In genomic region chr18:75218064-75218463, GRCh38 we compare ENCODE assay signal across 13 cellular contexts. TPM values are rescaled to one million over a fixed set of nuclear protein-coding genes. Genes with fewer than 3 reads are reported as not detected.
DNase-seq lines count a peak whose midpoint lies in the region; ATAC-seq and TF ChIP-seq lines count a peak whose summit lies in the region.
"Had no signal": no experiment of that assay in that cellular context is flagged by ENCODE, and none has a peak within 500 bp of the region (broad histone marks: within the 10 kb centered on the region; RNA-seq: fewer than 3 reads in every experiment).

No MANE protein-coding gene starts in this region.

- H3K27me3 ChIP-seq in heart left ventricle (no peaks in the 10 kb centered on the region), mucosa of rectum (ENCODE audit: control insufficient read depth in 2 of 2, insufficient read depth in 2 of 2, low read length in 2 of 2) (no peaks in the 10 kb centered on the region), tibial nerve (no peaks in the 10 kb centered on the region), ascending aorta (no peaks in the 10 kb centered on the region)

- ATAC-seq in heart left ventricle (no peak), left cardiac atrium (no peak)
- ATAC-seq: left lobe of liver had no signal

- H3K36me3 ChIP-seq in heart left ventricle (no peaks in the 10 kb centered on the region), mucosa of rectum (ENCODE audit: control insufficient read depth in 2 of 2, insufficient read depth in 2 of 2, low read length in 2 of 2) (no peaks in the 10 kb centered on the region), tibial nerve (no peaks in the 10 kb centered on the region), ascending aorta (no peaks in the 10 kb centered on the region)
- H3K36me3 ChIP-seq: neural progenitor cell had no signal

- intact Hi-C loops in heart left ventricle (cut with DNase I), result loop anchor here in 2 of 10 donors (5.0 to 10.0 kb wide), 2 partner anchors 49 to 173 kb away; no protein-coding TSS in a partner anchor
- intact Hi-C loops in left cardiac atrium (cut with DNase I), result no loop called here
- intact Hi-C loops in ascending aorta (cut with DNase I), result loop anchor here (10.0 kb wide), 2 partner anchors 707 to 1277 kb away; partner anchors contain the start of gene ZNF516

- H3K27ac ChIP-seq in heart left ventricle (peak overlapping the region in 9 of 12 donors; percentile 12 to 69 (median 31)), mucosa of rectum (ENCODE audit: low read depth in 2 of 2, low read length in 2 of 2) (peak overlapping the region; percentile 81 to 88), tibial nerve (peak overlapping the region in 3 of 4 donors; percentile 11 to 24 (median 18)), ascending aorta (no peak overlapping the region)
- H3K27ac ChIP-seq: epithelial cell of prostate, KMS-11, neural progenitor cell had no signal

- DNase-seq in heart left ventricle (no peak), left cardiac atrium (no peak), NCI-H82 (lab: John Stamatoyannopoulos, UW) (peak; percentile 82), tibial nerve (ENCODE audit: low spot score in 2 of 2) (no peak), putamen (ENCODE audit: low spot score) (no peak), T-helper 2 cell (no peak), ascending aorta (ENCODE audit: low spot score in 2 of 2) (no peak)
- DNase-seq: activated B cell treated with CpG ODN at 0.5 μM for 24 hours had no signal

- WGBS in heart left ventricle, 4 donors, result 60 to 80% (median 66%) methylated on average over 3 of the region's 3 CpGs
- WGBS in tibial nerve, 2 donors, result 87 to 88% methylated on average over 3 of the region's 3 CpGs

- TF ChIP-seq POLR2A in heart left ventricle (IDR thresholded peaks at IDR 0.05) (no peak), tibial nerve (IDR thresholded peaks at IDR 0.05) (no peak)

- no peak for TF ChIP-seq EP300 in tibial nerve (IDR thresholded peaks at IDR 0.05)

- H3K9me3 ChIP-seq in heart left ventricle, result no peaks in the 10 kb centered on the region
- H3K9me3 ChIP-seq in mucosa of rectum (ENCODE audit: control insufficient read depth in 2 of 2, low read length in 2 of 2), result no peaks in the 10 kb centered on the region
- H3K9me3 ChIP-seq in tibial nerve, result no peaks in the 10 kb centered on the region
- H3K9me3 ChIP-seq in ascending aorta, result no peaks in the 10 kb centered on the region

- H3K4me1 ChIP-seq in heart left ventricle (peaks cover 22 to 94% (median 81%) of the 10 kb centered on the region in 12 donors), mucosa of rectum (ENCODE audit: control insufficient read depth in 2 of 2, insufficient read depth in 2 of 2, low read length in 2 of 2) (peaks cover 40 to 69% of the 10 kb centered on the region in 2 donors), tibial nerve (peaks cover 0 to 100% (median 46%) of the 10 kb centered on the region in 4 donors), ascending aorta (peaks cover 0 to 14% of the 10 kb centered on the region in 2 donors)
- H3K4me1 ChIP-seq: neural progenitor cell had no signal

- TF ChIP-seq CTCF in heart left ventricle (IDR thresholded peaks at IDR 0.05) (no peak), tibial nerve (IDR thresholded peaks at IDR 0.05) (no peak), ascending aorta (IDR thresholded peaks at IDR 0.05) (no peak)

- H3K4me3 ChIP-seq in heart left ventricle (no peak overlapping the region), mucosa of rectum (ENCODE audit: low read length in 2 of 2) (peak overlapping the region; percentile 6 to 50), tibial nerve (no peak overlapping the region), ascending aorta (no peak overlapping the region)
- H3K4me3 ChIP-seq: neural progenitor cell had no signal

- peak overlapping the region; percentile 63 for H3K9ac ChIP-seq in mucosa of rectum (ENCODE audit: low read depth in 1 of 2, low read length in 2 of 2)
- H3K9ac ChIP-seq: KMS-11, neural progenitor cell had no signal

RNA-seq across cellular contexts. Expression of gene TSHZ1, which starts 7.5 kb away (rescaled TPM):
- 10 to 100 TPM; 14.7 to 27.9 (median 19.5) TPM for total RNA-seq in heart left ventricle
- polyA plus RNA-seq in heart left ventricle, result 1 to 10 TPM; 7.5 to 8.8 TPM
- 10 to 100 TPM; 14.0 to 22.6 TPM for total RNA-seq in left cardiac atrium
- 10 to 100 TPM; 15.6 to 23.7 (median 18.3) TPM for total RNA-seq in tibial nerve
- 13.3 TPM for total RNA-seq in ascending aorta

RNA-seq across cellular contexts. Expression of gene PTGR3, which starts 9.1 kb away (rescaled TPM):
- 10 to 100 TPM; 35.3 to 58.2 (median 49.4) TPM for total RNA-seq in heart left ventricle
- polyA plus RNA-seq in heart left ventricle, result 10 to 100 TPM; 13.6 to 33.4 TPM
- total RNA-seq in left cardiac atrium, result 10 to 100 TPM; 33.8 to 51.1 TPM
- total RNA-seq in tibial nerve, result 10 to 100 TPM; 12.7 to 35.9 (median 24.5) TPM
- 10.1 TPM for total RNA-seq in ascending aorta

Comparison
In these comparisons a context has a peak if more than half of its experiments do, and no peak if none do; other contexts are left out.
1. H3K27ac ChIP-seq: peak in heart left ventricle (9 of 12), mucosa of rectum (2 of 2) and tibial nerve (3 of 4); none in ascending aorta (0 of 2).
2. H3K4me3 ChIP-seq: peak in mucosa of rectum (2 of 2); none in heart left ventricle (0 of 12), tibial nerve (0 of 4) and ascending aorta (0 of 2).